ENCODE assay signal across 13 cellular contexts in the genomic region with DNA sequence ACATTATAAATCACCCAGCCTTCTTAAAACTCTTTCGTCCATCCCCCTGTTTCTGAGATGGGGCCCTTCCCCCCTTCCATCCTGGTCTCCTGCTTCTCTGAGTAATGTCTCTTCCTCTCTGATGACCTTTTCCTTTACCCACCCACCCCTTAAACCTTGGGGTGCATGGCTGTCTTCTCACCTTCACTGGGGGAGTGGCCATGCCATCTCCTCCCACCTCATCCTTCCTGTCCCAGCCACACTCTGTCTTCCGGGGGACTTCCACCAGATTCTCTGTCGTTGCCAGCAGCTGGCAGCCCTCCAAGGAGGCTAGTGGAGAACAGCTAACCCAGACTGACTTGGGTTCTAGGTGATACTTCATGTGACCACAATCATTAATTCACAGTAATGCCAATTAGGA.
DNase-seq lines count a peak whose midpoint lies in the region; ATAC-seq and TF ChIP-seq lines count a peak whose summit lies in the region.
"Had no signal": no experiment of that assay in that cellular context is flagged by ENCODE, and none has a peak within 500 bp of the region (broad histone marks: within the 10 kb centered on the region; RNA-seq: fewer than 3 reads in every experiment).

No MANE protein-coding gene starts in this region.

- H3K9me3 Mint-ChIP-seq in T-helper 1 cell treated with Interleukin-12 subunit alpha and Interleukin-12 subunit beta and Interleukin-4 antibody, amounts not matched to agents 30 μg/mL and 1 μg/mL, for 36 hours, result no peaks in the 10 kb centered on the region

- H3K4me1 ChIP-seq in transverse colon, result no peaks in the 10 kb centered on the region
- H3K4me1 ChIP-seq: right lobe of liver had no signal

- no peak for TF ChIP-seq POLR2A in transverse colon (IDR thresholded peaks at IDR 0.05)

- H3K27me3 Mint-ChIP-seq in T-helper 1 cell treated with Interleukin-12 subunit alpha and Interleukin-12 subunit beta and Interleukin-4 antibody, amounts not matched to agents 30 μg/mL and 1 μg/mL, for 36 hours (ENCODE audit: low read depth), result peaks cover 6% of the 10 kb centered on the region

- H3K27me3 ChIP-seq in transverse colon, result no peaks in the 10 kb centered on the region

- peaks cover 3% of the 10 kb centered on the region for H3K36me3 Mint-ChIP-seq in T-helper 1 cell treated with Interleukin-12 subunit alpha and Interleukin-12 subunit beta and Interleukin-4 antibody, amounts not matched to agents 30 μg/mL and 1 μg/mL, for 36 hours (ENCODE audit: low read depth)
- H3K36me3 Mint-ChIP-seq: CD14-positive monocyte had no signal

- intact Hi-C loops in transverse colon (cut with DNase I; ENCODE audit: low total_unique reads), result no loop called here

- no peak for TF ChIP-seq CTCF in transverse colon (IDR thresholded peaks at IDR 0.05)

- no peaks in the 10 kb centered on the region for H3K9me3 ChIP-seq in transverse colon
- H3K9me3 ChIP-seq: right lobe of liver had no signal

- peaks cover 23% of the 10 kb centered on the region for H3K4me1 Mint-ChIP-seq in T-helper 1 cell treated with Interleukin-12 subunit alpha and Interleukin-12 subunit beta and Interleukin-4 antibody, amounts not matched to agents 30 μg/mL and 1 μg/mL, for 36 hours (ENCODE audit: low read depth)

- in situ Hi-C loops in transverse colon (cut with MboI; ENCODE audit: low pct_ligation_motif_present in 1 of 4, low pct_unique_long_range_greater_than_20kb in 1 of 4, low sequenced_read_pairs in 3 of 4), result no loop called here

- H3K4me3 Mint-ChIP-seq in T-helper 1 cell treated with Interleukin-12 subunit alpha and Interleukin-12 subunit beta and Interleukin-4 antibody, amounts not matched to agents 30 μg/mL and 1 μg/mL, for 36 hours, result peak overlapping the region; percentile 43

- peak overlapping the region; percentile 90 for H3K27ac Mint-ChIP-seq in T-helper 1 cell treated with Interleukin-12 subunit alpha and Interleukin-12 subunit beta and Interleukin-4 antibody, amounts not matched to agents 30 μg/mL and 1 μg/mL, for 36 hours

- no peak for TF ChIP-seq EP300 in transverse colon (IDR thresholded peaks at IDR 0.05; ENCODE audit: low read depth)

- no peak for ATAC-seq in GM21529 (IDR thresholded peaks at IDR 0.05; ENCODE audit: unreplicated experiment)
- ATAC-seq: right lobe of liver had no signal

- no peaks in the 10 kb centered on the region for H3K36me3 ChIP-seq in transverse colon
- H3K36me3 ChIP-seq: right lobe of liver had no signal

- H3K27ac ChIP-seq in transverse colon, result no peak overlapping the region
- H3K27ac ChIP-seq: right lobe of liver had no signal

- H3K4me3 ChIP-seq in transverse colon, result no peak overlapping the region
- H3K4me3 ChIP-seq: right lobe of liver had no signal

- WGBS in transverse colon (ENCODE audit: low coverage in 1 of 2), 2 donors, result 50% methylated on average over 3 of the region's 3 CpGs; no CpG with 5 or more reads in 1 of the 2 donors

- peak; percentile 50 for DNase-seq in activated CD8-positive, alpha-beta memory T cell treated with anti-CD3 and anti-CD28 coated beads, Interleukin-2, amount 50 U/mL, for 4 hours
- DNase-seq in effector CD4-positive, alpha-beta T cell, result peak; percentile 21
- DNase-seq in stimulated activated CD8-positive, alpha-beta memory T cell treated with anti-CD3 and anti-CD28 coated beads, Interleukin-15, amount 100 ng/mL, for 48 hours (ENCODE audit: low read depth in 2 of 2), result peak; percentile 29 to 34
- DNase-seq in foreskin melanocyte (no peak), transverse colon (no peak), NK-92 (lab: John Stamatoyannopoulos, UW; ENCODE audit: unreplicated experiment) (no peak)
- DNase-seq: amniotic stem cell, NCI-H2171, OCI-M1, right lobe of liver had no signal

Comparison
In these comparisons a context has a peak if more than half of its experiments do, and no peak if none do; other contexts are left out.
1. DNase-seq: peak in activated CD8-positive, alpha-beta memory T cell treated with anti-CD3 and anti-CD28 coated beads, Interleukin-2, amount 50 U/mL, for 4 hours (single experiment), effector CD4-positive, alpha-beta T cell (single experiment) and stimulated activated CD8-positive, alpha-beta memory T cell treated with anti-CD3 and anti-CD28 coated beads, Interleukin-15, amount 100 ng/mL, for 48 hours (2 of 2); none in foreskin melanocyte (single experiment), transverse colon (single experiment) and NK-92 (single experiment).